In genomic region chr9:81737871-81738507, GRCh38 we compare ENCODE assay signal across 9 cellular contexts. TPM values are rescaled to one million over a fixed set of nuclear protein-coding genes. Genes with fewer than 3 reads are reported as not detected.
A peak's percentile ranks its signal among the peaks of the same experiment; 100 is the strongest.
DNase-seq lines count a peak whose midpoint lies in the region; ATAC-seq and TF ChIP-seq lines count a peak whose summit lies in the region.
"Had no signal": no experiment of that assay in that cellular context is flagged by ENCODE, and none has a peak within 500 bp of the region (broad histone marks: within the 10 kb centered on the region; RNA-seq: fewer than 3 reads in every experiment).

No MANE protein-coding gene starts in this region.

- no peak for TF ChIP-seq CTCF in HFFc6 (IDR thresholded peaks at IDR 0.05)
- no peak for TF ChIP-seq CTCF in mesothelial cell of epicardium (IDR thresholded peaks at IDR 0.05; ENCODE audit: unreplicated experiment)

- H3K36me3 Mint-ChIP-seq in HFFc6 (ENCODE audit: low read depth) (no peaks in the 10 kb centered on the region), mesothelial cell of epicardium (no peaks in the 10 kb centered on the region)

- DNase-seq in AG08395 (ENCODE audit: low spot score) (peak; percentile 90), HFFc6 (peak; percentile 93), left lobe of liver (ENCODE audit: low spot score) (no peak), mesothelial cell of epicardium (ENCODE audit: low spot score in 2 of 2, unreplicated experiment in 2 of 2) (no peak)
- DNase-seq in stimulated activated CD4-positive, alpha-beta T cell treated with anti-CD3 and anti-CD28 coated beads, Interleukin-1b, Interleukin-23, amount 100 ng/mL, for 48 hours: no peak
- DNase-seq in activated CD4-positive, alpha-beta T cell treated with anti-CD3 and anti-CD28 coated beads for 1 hour: no peak
- DNase-seq in effector CD4-positive, alpha-beta T cell: no peak
- DNase-seq: uterus had no signal

- H3K4me3 Mint-ChIP-seq in HFFc6 (peak overlapping the region; percentile 16), mesothelial cell of epicardium (no peak overlapping the region)

- H3K9me3 Mint-ChIP-seq in HFFc6 (peaks cover 8% of the 10 kb centered on the region; the same call in 1 of the 2 replicates), mesothelial cell of epicardium (peaks cover 19% of the 10 kb centered on the region)

- peak; percentile 70 for ATAC-seq in SK-N-SH treated with all-trans-retinoic acid at 6 μM for 48 hours
- peak; percentile 49 for ATAC-seq in left lobe of liver

- peaks cover 31% of the 10 kb centered on the region for H3K4me1 Mint-ChIP-seq in HFFc6 (ENCODE audit: low read depth)
- H3K4me1 Mint-ChIP-seq in mesothelial cell of epicardium: no peaks in the 10 kb centered on the region

- H3K27ac Mint-ChIP-seq in HFFc6 (peak overlapping the region; percentile 82), mesothelial cell of epicardium (no peak overlapping the region)

- H3K27me3 Mint-ChIP-seq in HFFc6 (ENCODE audit: insufficient read depth) (peaks cover 7% of the 10 kb centered on the region; the same call in 1 of the 2 replicates), mesothelial cell of epicardium (ENCODE audit: low read depth) (no peaks in the 10 kb centered on the region)

TF ChIP-seq in SK-N-SH treated with all-trans-retinoic acid at 6 μM for 48 hours, 23 proteins besides CTCF, POLR2A, EP300 and RAD21:
- TF ChIP-seq TOX (CRISPR knock-in tag; IDR thresholded peaks at IDR 0.05; ENCODE audit: borderline replicate concordance) (no peak), ZFP3 (CRISPR knock-in tag; IDR thresholded peaks at IDR 0.05) (0 out of 2 replicates have a peak, but pooled peaks have one; percentile 61)

RNA-seq across cellular contexts. Expression of gene TLE1, which starts 48.6 kb away (rescaled TPM):
- 10 to 100 TPM in 4 of 6 experiments, 1 to 10 TPM in 2; 6.7 to 15.3 (median 13.0) TPM for total RNA-seq in HFFc6 (2021; fragmentation: NEBNext Ultra II Directional; extraction: Animal tissue kit (Norgen Biotek cat#: 25700))
- total RNA-seq in left lobe of liver (36.6 TPM), mesothelial cell of epicardium (88.7 to 97.9 TPM (median 90.7 TPM) in 3 replicates)

Comparison
In these comparisons a context has a peak if more than half of its experiments do, and no peak if none do; other contexts are left out.
1. DNase-seq: peak in AG08395 (single experiment) and HFFc6 (single experiment); none in left lobe of liver (single experiment), mesothelial cell of epicardium (0 of 2), stimulated activated CD4-positive, alpha-beta T cell treated with anti-CD3 and anti-CD28 coated beads, Interleukin-1b, Interleukin-23, amount 100 ng/mL, for 48 hours (single experiment), activated CD4-positive, alpha-beta T cell treated with anti-CD3 and anti-CD28 coated beads for 1 hour (single experiment) and effector CD4-positive, alpha-beta T cell (single experiment).